ENCODE assay signal across 11 cellular contexts in genomic region chr1:183932412-183932811, GRCh38.
DNase-seq lines count a peak whose midpoint lies in the region; ATAC-seq and TF ChIP-seq lines count a peak whose summit lies in the region.
"Had no signal": no experiment of that assay in that cellular context is flagged by ENCODE, and none has a peak within 500 bp of the region (broad histone marks: within the 10 kb centered on the region; RNA-seq: fewer than 3 reads in every experiment).

No MANE protein-coding gene starts in this region.

- peaks cover 4% of the 10 kb centered on the region for H3K36me3 ChIP-seq in adipocyte (ENCODE audit: control insufficient read depth, insufficient read depth, low read length, severe bottlenecking)
- no peaks in the 10 kb centered on the region for H3K36me3 ChIP-seq in mucosa of descending colon (ENCODE audit: low read depth)
- H3K36me3 ChIP-seq: HAP-1 had no signal

- H3K9me3 ChIP-seq in adipocyte (ENCODE audit: control insufficient read depth, low read length) = no peaks in the 10 kb centered on the region
- no peaks in the 10 kb centered on the region for H3K9me3 ChIP-seq in mucosa of descending colon
- H3K9me3 ChIP-seq: HAP-1 had no signal

- no peaks in the 10 kb centered on the region for H3K9me3 Mint-ChIP-seq in Calu3 (ENCODE audit: low read depth, unreplicated experiment)
- H3K9me3 Mint-ChIP-seq in effector memory CD8-positive, alpha-beta T cell = no peaks in the 10 kb centered on the region
- H3K9me3 Mint-ChIP-seq: IgD-negative memory B cell had no signal

- intact Hi-C loops in mucosa of descending colon (cut with DNase I, micrococcal nuclease) (no loop called here), Calu3 (cut with micrococcal nuclease; ENCODE audit: unreplicated experiment) (no loop called here)

- peak overlapping the region; percentile 68 for H3K9ac ChIP-seq in adipocyte (ENCODE audit: low read length)

- H3K4me1 ChIP-seq in adipocyte (ENCODE audit: control insufficient read depth, insufficient read depth, low read length) (peaks cover 26% of the 10 kb centered on the region), mucosa of descending colon (ENCODE audit: low read depth) (no peaks in the 10 kb centered on the region)
- H3K4me1 ChIP-seq: HAP-1 had no signal

- DNase-seq in adipocyte (ENCODE audit: low read depth) (peak; percentile 87), fibroblast of the aortic adventitia (ENCODE audit: low read depth) (peak; percentile 95), mucosa of descending colon (peak; percentile 30 to 71 (median 38)), ureter (ENCODE audit: low spot score) (peak; percentile 74), Calu3 (no peak), NCI-H82 (lab: John Stamatoyannopoulos, UW) (no peak), erythroblast (lab: John Stamatoyannopoulos, UW) (no peak)
- DNase-seq in effector memory CD8-positive, alpha-beta T cell = no peak
- DNase-seq: activated CD8-positive, alpha-beta memory T cell treated with anti-CD3 and anti-CD28 coated beads, Interleukin-2, amount 10 ng/mL, durations not matched to agents 7 days and 5 days had no signal

- H3K36me3 Mint-ChIP-seq in Calu3 (ENCODE audit: insufficient read depth, unreplicated experiment) = no peaks in the 10 kb centered on the region
- H3K36me3 Mint-ChIP-seq in effector memory CD8-positive, alpha-beta T cell (ENCODE audit: insufficient read depth) = no peaks in the 10 kb centered on the region
- H3K36me3 Mint-ChIP-seq: activated CD8-positive, alpha-beta memory T cell treated with anti-CD3 and anti-CD28 coated beads, Interleukin-2, amount 10 ng/mL, durations not matched to agents 7 days and 5 days had no signal

- no peaks in the 10 kb centered on the region for H3K27me3 ChIP-seq in adipocyte (replicated peaks; ENCODE audit: control insufficient read depth, insufficient read depth, low read length)

- peak; percentile 49 for ATAC-seq in mucosa of descending colon
- ATAC-seq in effector memory CD8-positive, alpha-beta T cell (replicated peaks) = no peak
- ATAC-seq: activated CD8-positive, alpha-beta memory T cell treated with anti-CD3 and anti-CD28 coated beads, Interleukin-2, amount 10 ng/mL, durations not matched to agents 7 days and 5 days had no signal

- H3K27ac Mint-ChIP-seq in Calu3 (ENCODE audit: unreplicated experiment) = no peak overlapping the region
- H3K27ac Mint-ChIP-seq in effector memory CD8-positive, alpha-beta T cell = no peak overlapping the region
- H3K27ac Mint-ChIP-seq: activated CD8-positive, alpha-beta memory T cell treated with anti-CD3 and anti-CD28 coated beads, Interleukin-2, amount 10 ng/mL, durations not matched to agents 7 days and 5 days had no signal

- no peak for TF ChIP-seq POLR2A in erythroblast (IDR thresholded peaks at IDR 0.05; ENCODE audit: low read length)

- CTCF ChIA-PET in Calu3 (lab: Charles Lee) = interaction anchor here (1.2 kb wide), 1 partner anchor 16 kb away, joined by 3 read pairs; no protein-coding TSS in a partner anchor

- TF ChIP-seq CTCF in fibroblast of the aortic adventitia (IDR thresholded peaks at IDR 0.05; ENCODE audit: insufficient read depth, low read length) (no peak), mucosa of descending colon (IDR thresholded peaks at IDR 0.05) (no peak), Calu3 (IDR thresholded peaks at IDR 0.05; ENCODE audit: unreplicated experiment) (no peak)

- H3K4me3 ChIP-seq in adipocyte (ENCODE audit: low read length) = peak overlapping the region; percentile 58
- peak overlapping the region; percentile 1 for H3K4me3 ChIP-seq in fibroblast of the aortic adventitia (ENCODE audit: low read depth, low read length)
- H3K4me3 ChIP-seq in mucosa of descending colon = no peak overlapping the region
- H3K4me3 ChIP-seq: HAP-1 had no signal

- no peaks in the 10 kb centered on the region for H3K4me1 Mint-ChIP-seq in Calu3 (ENCODE audit: low read depth, unreplicated experiment)
- peaks cover 2 to 4% of the 10 kb centered on the region in 2 donors for H3K4me1 Mint-ChIP-seq in effector memory CD8-positive, alpha-beta T cell (ENCODE audit: low read depth in 2 of 2)
- H3K4me1 Mint-ChIP-seq: IgD-negative memory B cell had no signal

- H3K27me3 Mint-ChIP-seq in Calu3 (ENCODE audit: unreplicated experiment) = no peaks in the 10 kb centered on the region
- H3K27me3 Mint-ChIP-seq in effector memory CD8-positive, alpha-beta T cell = no peaks in the 10 kb centered on the region
- H3K27me3 Mint-ChIP-seq: activated CD8-positive, alpha-beta memory T cell treated with anti-CD3 and anti-CD28 coated beads, Interleukin-2, amount 10 ng/mL, durations not matched to agents 7 days and 5 days; IgD-negative memory B cell had no signal

- BruUV-seq in Calu3 (replicated peaks; lab: Mats Ljungman, UMichigan) = no TSS peak

- H3K4me3 Mint-ChIP-seq in Calu3 (ENCODE audit: low read depth, unreplicated experiment) = no peak overlapping the region
- H3K4me3 Mint-ChIP-seq in effector memory CD8-positive, alpha-beta T cell = no peak overlapping the region
- H3K4me3 Mint-ChIP-seq: activated CD8-positive, alpha-beta memory T cell treated with anti-CD3 and anti-CD28 coated beads, Interleukin-2, amount 10 ng/mL, durations not matched to agents 7 days and 5 days; IgD-negative memory B cell had no signal

Comparison
In these comparisons a context has a peak if more than half of its experiments do, and no peak if none do; other contexts are left out.
1. DNase-seq: peak in adipocyte (single experiment), fibroblast of the aortic adventitia (single experiment), mucosa of descending colon (3 of 3) and ureter (single experiment); none in Calu3 (single experiment), NCI-H82 (single experiment), effector memory CD8-positive, alpha-beta T cell (0 of 3) and erythroblast (0 of 2).